In the genomic region with DNA sequence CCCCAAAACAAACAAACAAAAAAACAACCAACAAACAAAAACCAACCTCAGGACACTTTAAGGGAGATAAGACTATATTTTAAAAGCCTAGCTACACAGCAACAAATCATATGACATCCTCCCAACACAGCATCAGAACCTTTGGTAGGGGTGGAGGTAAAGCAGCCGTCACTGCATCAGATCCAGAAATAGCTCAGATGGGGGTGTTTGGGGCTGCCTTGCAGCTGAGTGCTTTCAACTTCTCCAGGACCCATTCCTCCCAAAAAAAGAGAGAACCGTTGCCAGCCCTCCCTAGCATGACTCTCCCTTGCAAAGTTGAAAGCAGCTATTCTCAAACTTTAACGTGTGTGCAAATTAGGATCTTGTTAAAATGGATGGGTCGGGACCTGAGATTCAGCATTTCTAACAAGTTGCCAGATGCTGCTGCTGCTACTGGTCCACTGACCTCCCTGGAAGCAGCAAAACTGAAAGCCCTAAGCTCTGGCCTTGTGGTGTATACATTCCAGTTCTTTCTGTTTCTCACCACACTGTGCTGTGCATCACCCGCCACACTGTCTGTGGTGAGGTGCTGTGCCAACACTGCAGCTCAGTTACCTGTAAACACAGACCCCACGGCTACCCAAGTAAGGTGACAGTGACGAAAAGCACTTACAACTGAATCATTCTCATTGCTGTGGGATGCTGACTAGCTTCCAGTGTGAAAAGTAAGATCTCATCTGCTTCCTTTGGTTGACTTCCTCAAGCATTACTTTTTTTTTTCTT, we compare ENCODE assay signal across 8 cellular contexts. TPM values are rescaled to one million over a fixed set of nuclear protein-coding genes. Genes with fewer than 3 reads are reported as not detected.
DNase-seq lines count a peak whose midpoint lies in the region; TF ChIP-seq lines count a peak whose summit lies in the region.

No MANE protein-coding gene starts in this region.

- H3K27ac Mint-ChIP-seq in HFFc6, result 0 out of 2 replicates have a peak overlapping the region, but pooled peaks have one; percentile 11

- H3K4me3 Mint-ChIP-seq in HFFc6, result no peak overlapping the region

- H3K27me3 ChIP-seq in GM06990 (replicated peaks; ENCODE audit: control insufficient read depth, insufficient read depth, low read length), result no peaks in the 10 kb centered on the region

- peaks cover 65% of the 10 kb centered on the region for H3K36me3 Mint-ChIP-seq in HFFc6 (ENCODE audit: low read depth)

- H3K36me3 ChIP-seq in GM06990 (ENCODE audit: control insufficient read depth, insufficient read depth, low read length), result no peaks in the 10 kb centered on the region; the same call in 1 of the 2 replicates

- H3K9me3 Mint-ChIP-seq in HFFc6, result no peaks in the 10 kb centered on the region

- TF ChIP-seq CTCF in GM06990 (IDR thresholded peaks at IDR 0.05; ENCODE audit: insufficient read depth, low read length, poor library complexity, severe bottlenecking) (no peak), HFFc6 (IDR thresholded peaks at IDR 0.05) (no peak)

- H3K4me3 ChIP-seq in GM06990 (replicated peaks; ENCODE audit: low read depth, low read length), result no peak overlapping the region; the same call in 1 of the 2 replicates

- DNase-seq in GM06990 (ENCODE audit: extremely low read depth, insufficient read length), result peak; percentile 68
- DNase-seq in HFFc6, result no peak
- DNase-seq in NK-92 (lab: John Stamatoyannopoulos, UW; ENCODE audit: unreplicated experiment), result peak; percentile 33
- DNase-seq in activated T-helper 9 cell treated with anti-CD3 and anti-CD28 coated beads, Interleukin-2, amount 50 U/mL, for 16 hours (ENCODE audit: low read depth), result peak; percentile 72
- DNase-seq in stimulated activated CD4-positive, alpha-beta T cell treated with anti-CD3 and anti-CD28 coated beads, Interleukin-12 subunit alpha, Interleukin-12 subunit beta, amount 100 ng/mL, for 24 hours (ENCODE audit: low read depth in 2 of 2), result peak; percentile 47 to 59
- no peak for DNase-seq in foreskin melanocyte
- no peak for DNase-seq in nucleus accumbens (lab: John Stamatoyannopoulos, UW)
- DNase-seq in NCI-H146 treated with DMSO at 0.1 percent for 48 hours (lab: John Stamatoyannopoulos, UW; ENCODE audit: unreplicated experiment), result no peak

- peaks cover 5% of the 10 kb centered on the region; the same call in 1 of the 2 replicates for H3K27me3 Mint-ChIP-seq in HFFc6 (ENCODE audit: insufficient read depth)

- H3K4me1 Mint-ChIP-seq in HFFc6 (ENCODE audit: low read depth), result peaks cover 78% of the 10 kb centered on the region

RNA-seq across cellular contexts. Expression of gene SLC38A1, which starts 54.0 kb away (rescaled TPM):
- total RNA-seq in HFFc6 (2021; fragmentation: NEBNext Ultra II Directional; extraction: Animal tissue kit (Norgen Biotek cat#: 25700)), result 10 to 100 TPM; 78.2 to 98.5 (median 88.6) TPM

Comparison
In these comparisons a context has a peak if more than half of its experiments do, and no peak if none do; other contexts are left out.
1. DNase-seq: peak in GM06990 (single experiment), NK-92 (single experiment), activated T-helper 9 cell treated with anti-CD3 and anti-CD28 coated beads, Interleukin-2, amount 50 U/mL, for 16 hours (single experiment) and stimulated activated CD4-positive, alpha-beta T cell treated with anti-CD3 and anti-CD28 coated beads, Interleukin-12 subunit alpha, Interleukin-12 subunit beta, amount 100 ng/mL, for 24 hours (2 of 2); none in HFFc6 (single experiment), foreskin melanocyte (single experiment), nucleus accumbens (0 of 56) and NCI-H146 treated with DMSO at 0.1 percent for 48 hours (single experiment).